Comparison of ENCODE assay signal across 13 cellular contexts in the genomic region with DNA sequence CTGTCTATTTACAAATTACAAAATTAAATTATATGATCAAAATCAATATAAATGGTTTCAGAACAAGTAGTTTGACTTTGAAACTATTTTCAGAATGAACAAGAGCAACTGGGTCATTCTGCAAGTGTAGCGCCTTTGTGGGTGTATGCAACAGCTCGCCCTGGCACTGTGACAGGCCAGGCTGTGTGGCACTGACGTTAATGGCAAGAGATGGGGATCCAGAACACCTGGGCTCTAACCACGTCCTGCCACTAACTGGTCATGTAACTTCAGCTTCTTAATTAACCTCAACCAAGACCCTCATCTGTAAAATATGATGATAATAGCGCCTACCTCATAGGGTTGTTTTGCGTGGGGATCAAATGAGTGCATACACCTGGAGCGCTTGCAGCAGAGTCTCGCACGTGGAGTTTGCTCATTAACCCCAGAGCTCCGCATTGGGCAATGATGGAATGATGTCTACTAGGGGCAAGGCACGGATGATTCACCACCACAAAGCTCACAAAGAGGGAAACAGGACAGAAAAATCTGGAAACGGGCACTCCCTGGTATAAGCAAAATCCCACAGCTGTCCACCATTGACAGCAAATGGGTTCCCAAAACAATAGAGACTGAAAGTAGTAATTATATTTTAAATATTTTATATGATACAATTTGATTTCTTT.
DNase-seq lines count a peak whose midpoint lies in the region; ATAC-seq, FAIRE-seq and TF ChIP-seq lines count a peak whose summit lies in the region.
"Had no signal": no experiment of that assay in that cellular context is flagged by ENCODE, and none has a peak within 500 bp of the region (broad histone marks: within the 10 kb centered on the region; RNA-seq: fewer than 3 reads in every experiment).

No MANE protein-coding gene starts in this region.

- no peak overlapping the region for H3K4me3 ChIP-seq in fibroblast of mammary gland (ENCODE audit: control insufficient read depth, low read depth, low read length)

- peak; percentile 83 for DNase-seq in H4 (ENCODE audit: low spot score)
- DNase-seq in RPMI7951 (ENCODE audit: low read depth): peak; percentile 79
- peak; percentile 91 for DNase-seq in fibroblast of mammary gland (ENCODE audit: low read depth)
- peak; percentile 79 for DNase-seq in urothelium cell line (ENCODE audit: low spot score)
- DNase-seq in left ventricle myocardium superior: no peak
- DNase-seq in NCI-H2196 treated with DMSO at 0.1 percent for 48 hours (lab: John Stamatoyannopoulos, UW; ENCODE audit: unreplicated experiment): no peak
- DNase-seq: activated CD4-positive, alpha-beta T cell treated with anti-CD3 and anti-CD28 coated beads for 48 hours; CD4-positive, alpha-beta memory T cell; head of caudate nucleus; SHP77 treated with DMSO at 0.1 percent for 48 hours; T1000 had no signal

- no peak for TF ChIP-seq CTCF in fibroblast of mammary gland (conservative IDR thresholded peaks at IDR 0.05; ENCODE audit: control insufficient read depth, insufficient read depth, low read depth, low read length)

- intact Hi-C loops in left ventricle myocardium superior (cut with micrococcal nuclease): no loop called here

- ATAC-seq in left ventricle myocardium superior: no peak
- no peak for ATAC-seq in HG03097 (IDR thresholded peaks at IDR 0.05; ENCODE audit: low FRiP score, unreplicated experiment)
- ATAC-seq: activated naive CD4-positive, alpha-beta T cell treated with anti-CD3 and anti-CD28 coated beads, Interleukin-2, amount 50 U/mL, for 72 hours had no signal

- FAIRE-seq in urothelium cell line (lab: Jason Lieb, UNC): no peak

Comparison
In these comparisons a context has a peak if more than half of its experiments do, and no peak if none do; other contexts are left out.
1. DNase-seq: peak in H4 (single experiment), RPMI7951 (single experiment), fibroblast of mammary gland (single experiment) and urothelium cell line (single experiment); none in left ventricle myocardium superior (single experiment) and NCI-H2196 treated with DMSO at 0.1 percent for 48 hours (single experiment).